In the genomic region with DNA sequence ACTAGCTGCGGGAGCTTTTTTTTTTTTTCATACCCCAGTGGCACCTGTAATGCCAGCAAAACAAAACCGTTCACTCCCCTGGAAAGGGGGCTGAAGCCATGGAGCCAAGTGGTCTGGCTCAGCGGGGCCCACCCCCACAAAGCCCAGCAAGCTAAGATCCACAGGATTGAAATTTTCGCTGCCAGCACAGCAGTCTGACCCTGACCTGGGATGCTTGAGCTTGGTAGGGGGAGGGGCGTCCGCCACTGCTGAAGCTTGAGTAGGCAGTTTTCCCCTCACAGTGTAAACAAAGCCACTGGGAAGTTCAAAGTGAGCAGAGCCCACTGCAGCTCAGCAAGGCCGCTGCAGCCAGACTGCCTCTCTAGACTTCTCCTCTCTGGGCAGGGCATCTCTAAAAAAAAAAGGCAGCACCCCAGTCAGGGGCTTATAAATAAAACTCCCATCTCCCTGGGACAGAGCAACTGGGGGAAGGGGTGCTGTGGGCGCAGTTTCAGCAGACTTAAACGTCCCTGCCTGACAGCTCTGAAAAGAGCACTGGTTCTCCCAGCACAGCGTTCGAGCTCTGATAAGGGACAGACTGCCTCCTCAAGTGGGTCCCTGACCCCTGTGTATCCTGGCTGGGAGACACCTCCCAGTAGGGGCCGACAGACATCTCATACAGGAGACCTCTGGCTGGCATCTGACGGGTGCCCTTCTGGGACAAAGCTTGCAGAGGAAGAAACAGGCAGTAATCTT, we compare ENCODE assay signal across 18 cellular contexts. TPM values are rescaled to one million over a fixed set of nuclear protein-coding genes. Genes with fewer than 3 reads are reported as not detected.
A peak's percentile ranks its signal among the peaks of the same experiment; 100 is the strongest.
DNase-seq lines count a peak whose midpoint lies in the region; ATAC-seq, FAIRE-seq and TF ChIP-seq lines count a peak whose summit lies in the region.
"Had no signal": no experiment of that assay in that cellular context is flagged by ENCODE, and none has a peak within 500 bp of the region (broad histone marks: within the 10 kb centered on the region; RNA-seq: fewer than 3 reads in every experiment).

No MANE protein-coding gene starts in this region.

- H3K9me3 ChIP-seq in IMR-90 (ENCODE audit: control insufficient read depth, insufficient read depth, low read length): no peaks in the 10 kb centered on the region
- H3K9me3 ChIP-seq in iPS-15b (ENCODE audit: control insufficient read depth, insufficient read depth, low read length): no peaks in the 10 kb centered on the region
- no peaks in the 10 kb centered on the region for H3K9me3 ChIP-seq in parathyroid adenoma (ENCODE audit: control insufficient read depth, low read length)
- H3K9me3 ChIP-seq in GM23248 (ENCODE audit: low read depth): no peaks in the 10 kb centered on the region
- H3K9me3 ChIP-seq: prostate gland had no signal

- no peak overlapping the region for H2AK9ac ChIP-seq in IMR-90 (replicated peaks; ENCODE audit: low read depth, low read length, poor library complexity)

- H3K4ac ChIP-seq in IMR-90 (ENCODE audit: low read depth, low read length): no peak overlapping the region

- CTCF ChIA-PET in IMR-90 (lab: Yijun Ruan, JAX): no interaction called here

- H3K4me1 ChIP-seq in IMR-90 (ENCODE audit: control insufficient read depth, insufficient read depth, low read length) (peaks cover 5% of the 10 kb centered on the region; the same call in 1 of the 2 replicates), iPS-15b (ENCODE audit: control insufficient read depth, insufficient read depth, low read length) (peaks cover 7% of the 10 kb centered on the region), parathyroid adenoma (peaks cover 6% of the 10 kb centered on the region), GM23248 (ENCODE audit: insufficient read depth) (no peaks in the 10 kb centered on the region)
- H3K4me1 ChIP-seq: prostate gland had no signal

- no peak overlapping the region for H3K14ac ChIP-seq in IMR-90 (replicated peaks; ENCODE audit: low read depth, low read length)

- no peaks in the 10 kb centered on the region for H4K20me1 ChIP-seq in IMR-90 (ENCODE audit: insufficient read depth, low read length)
- H4K20me1 ChIP-seq in GM23248 (ENCODE audit: insufficient read depth): no peaks in the 10 kb centered on the region

- no peak overlapping the region for H2BK15ac ChIP-seq in IMR-90 (ENCODE audit: low read depth, low read length)

- H3K79me1 ChIP-seq in IMR-90 (ENCODE audit: low read depth in 1 of 2, low read length in 2 of 2): no peaks in the 10 kb centered on the region

- DNase-seq in IMR-90 (peak; percentile 16), amniotic epithelial cell (ENCODE audit: low read depth) (peak; percentile 38), NCI-H1930 (lab: John Stamatoyannopoulos, UW) (no peak), GM23248 (no peak), urothelium cell line (ENCODE audit: low spot score) (no peak), H7 (no peak)
- DNase-seq: activated CD4-positive, alpha-beta memory T cell treated with anti-CD3 and anti-CD28 coated beads for 36 hours; activated T-cell treated with anti-CD3 and anti-CD28 coated beads, Interleukin-2, amount 50 U/mL, for 4 hours; AML-193; Calu3; effector memory CD8-positive, alpha-beta T cell; GDM1; NCI-H146; NCI-H526 treated with DMSO at 0.1 percent for 48 hours; stimulated activated CD4-positive, alpha-beta T cell treated with anti-CD3 and anti-CD28 coated beads, Interleukin-15, amount 100 ng/mL, for 24 hours had no signal

- no peak for FAIRE-seq in urothelium cell line (lab: Jason Lieb, UNC)

- no peak overlapping the region for H2BK120ac ChIP-seq in IMR-90 (ENCODE audit: low read depth, low read length)

- no peak overlapping the region; the same call in 1 of the 2 replicates for H4K5ac ChIP-seq in IMR-90 (ENCODE audit: low read depth, low read length)

- H3F3A ChIP-seq in GM23248 (ENCODE audit: insufficient read depth): no peaks in the 10 kb centered on the region

- H3K79me2 ChIP-seq in parathyroid adenoma (no peaks in the 10 kb centered on the region), GM23248 (ENCODE audit: insufficient read depth) (no peaks in the 10 kb centered on the region)

- no peak overlapping the region for H3K27ac ChIP-seq in IMR-90 (ENCODE audit: insufficient read depth, low read length)
- H3K27ac ChIP-seq in parathyroid adenoma: peak overlapping the region; percentile 29
- no peak overlapping the region for H3K27ac ChIP-seq in GM23248
- H3K27ac ChIP-seq: prostate gland had no signal

- no peak overlapping the region for H3K56ac ChIP-seq in IMR-90 (ENCODE audit: extremely low read depth, insufficient read depth, low read length)

- no peak overlapping the region for H3K18ac ChIP-seq in IMR-90 (ENCODE audit: low read depth, low read length)

- H2AK5ac ChIP-seq in IMR-90 (ENCODE audit: low read depth, low read length): no peak overlapping the region

- TF ChIP-seq CTCF in IMR-90 (conservative IDR thresholded peaks at IDR 0.05; ENCODE audit: low read depth, low read length): no peak
- no peak for TF ChIP-seq CTCF in parathyroid adenoma (IDR thresholded peaks at IDR 0.05)

- dilution Hi-C loops in IMR-90 (cut with HindIII; ENCODE audit: low sequenced_read_pairs, unreplicated experiment): no loop called here

- ATAC-seq in IMR-90 (ENCODE audit: low read depth): peak; percentile 72
- ATAC-seq: activated T-cell treated with anti-CD3 and anti-CD28 coated beads, Interleukin-2, amount 50 U/mL, for 4 hours; effector memory CD8-positive, alpha-beta T cell had no signal

- WGBS in IMR-90 (ENCODE audit: extremely low coverage in 2 of 2, insufficient read length in 1 of 2), 2 experiments: no CpG with 5 or more reads among the region's 13 CpGs
- WGBS in GM23248 (ENCODE audit: low coverage in 1 of 2, low lambda C conversion rate in 2 of 2, missing lambda C conversion rate in 2 of 2), 2 experiments: 74 to 78% methylated on average over 13 of the region's 13 CpGs

- intact Hi-C loops in IMR-90 (cut with micrococcal nuclease): no loop called here

- H3K27me3 ChIP-seq in IMR-90 (ENCODE audit: control insufficient read depth, insufficient read depth, low read length): no peaks in the 10 kb centered on the region
- no peaks in the 10 kb centered on the region for H3K27me3 ChIP-seq in iPS-15b (ENCODE audit: control insufficient read depth, insufficient read depth, low read length)
- H3K27me3 ChIP-seq in parathyroid adenoma (ENCODE audit: control insufficient read depth, insufficient read depth, low read length): no peaks in the 10 kb centered on the region
- H3K27me3 ChIP-seq in GM23248 (replicated peaks; ENCODE audit: insufficient read depth): no peaks in the 10 kb centered on the region
- H3K27me3 ChIP-seq in H7 (ENCODE audit: control insufficient read depth, insufficient read depth, low read length): no peaks in the 10 kb centered on the region

- H4K8ac ChIP-seq in IMR-90 (ENCODE audit: low read depth in 2 of 2, low read length in 2 of 2): no peak overlapping the region

- no peak for TF ChIP-seq RAD21 in IMR-90 (IDR thresholded peaks at IDR 0.05; ENCODE audit: low read length)

- no peak overlapping the region for H3K4me3 ChIP-seq in IMR-90 (ENCODE audit: insufficient read depth, low read depth, low read length)
- peak overlapping the region; percentile 22 for H3K4me3 ChIP-seq in iPS-15b (ENCODE audit: low read depth, low read length)
- H3K4me3 ChIP-seq in parathyroid adenoma (ENCODE audit: low read depth, low read length): no peak overlapping the region
- H3K4me3 ChIP-seq in GM23248: no peak overlapping the region
- H3K4me3 ChIP-seq in H7 (ENCODE audit: insufficient read depth, low read depth, low read length): no peak overlapping the region
- H3K4me3 ChIP-seq: prostate gland had no signal

- POLR2A ChIA-PET in IMR-90 (lab: Charles Lee; ENCODE audit: unreplicated experiment): no interaction called here

- no peak overlapping the region for H3K23ac ChIP-seq in IMR-90 (ENCODE audit: low read depth, low read length)

- H3K4me2 ChIP-seq in IMR-90 (ENCODE audit: low read depth, low read length) (peak overlapping the region; percentile 8; the same call in 1 of the 2 replicates), parathyroid adenoma (ENCODE audit: low read length) (peak overlapping the region; percentile 31), GM23248 (ENCODE audit: unreplicated experiment) (no peak overlapping the region)

- BruUV-seq in IMR-90 (replicated peaks; lab: Mats Ljungman, UMichigan): no TSS peak

- H2BK5ac ChIP-seq in IMR-90 (ENCODE audit: low read depth, low read length, poor library complexity, severe bottlenecking): no peak overlapping the region

- TF ChIP-seq POLR2A in IMR-90 (IDR thresholded peaks at IDR 0.05; ENCODE audit: low read depth, low read length): no peak

- H4K91ac ChIP-seq in IMR-90 (ENCODE audit: insufficient read depth, low read depth, low read length): no peak overlapping the region

- peaks cover 3% of the 10 kb centered on the region; the same call in 1 of the 2 replicates for H3K9me1 ChIP-seq in IMR-90 (ENCODE audit: insufficient read depth, low read length)

- in situ Hi-C loops in IMR-90 (cut with MboI; ENCODE audit: low sequenced_read_pairs) (no loop called here), GM23248 (cut with MboI) (no loop called here)

- no peaks in the 10 kb centered on the region for H3K9me2 ChIP-seq in GM23248 (ENCODE audit: insufficient read depth)

- H2AFZ ChIP-seq in IMR-90 (replicated peaks; ENCODE audit: low read length, poor library complexity) (no peak overlapping the region), parathyroid adenoma (peak overlapping the region; percentile 81), GM23248 (no peak overlapping the region)

- H3K9ac ChIP-seq in IMR-90 (ENCODE audit: low read depth, low read length) (no peak overlapping the region), iPS-15b (ENCODE audit: low read depth, low read length) (no peak overlapping the region), parathyroid adenoma (no peak overlapping the region), GM23248 (no peak overlapping the region)

- H3K36me3 ChIP-seq in IMR-90 (ENCODE audit: control insufficient read depth, insufficient read depth, low read length) (peaks cover 2% of the 10 kb centered on the region; the same call in 1 of the 2 replicates), iPS-15b (ENCODE audit: control insufficient read depth, insufficient read depth, low read length) (peaks cover 3% of the 10 kb centered on the region), parathyroid adenoma (ENCODE audit: control insufficient read depth, insufficient read depth, low read length) (no peaks in the 10 kb centered on the region), GM23248 (ENCODE audit: low read depth) (peaks cover 9% of the 10 kb centered on the region; the same call in 1 of the 2 replicates), H7 (replicated peaks; ENCODE audit: control insufficient read depth, insufficient read depth, low read length) (no peaks in the 10 kb centered on the region)
- H3K36me3 ChIP-seq: prostate gland had no signal

- no peak overlapping the region for H2BK20ac ChIP-seq in IMR-90 (ENCODE audit: low read depth, low read length)

RNA-seq across cellular contexts. Expression of gene ARMC10, which starts 31.6 kb away (rescaled TPM):
- total RNA-seq in IMR-90 (2012; rRNA removed): 21.0 and 32.5 TPM in 2 replicates
- 14.4 and 17.4 TPM in 2 replicates for polyA plus RNA-seq in IMR-90 (2012; rRNA removed)
- polyA plus RNA-seq in IMR-90 (2012; cell fraction: cytosol; rRNA removed): 5.3 and 6.5 TPM in 2 replicates
- 5.0 and 14.2 TPM in 2 replicates for polyA plus RNA-seq in IMR-90 (2012; cell fraction: nucleus; rRNA removed; ENCODE audit: low replicate concordance)
- total RNA-seq in GM23248 (2014; rRNA removed; shearing (Covaris generic)): 32.8 and 39.2 TPM in 2 replicates
- polyA plus RNA-seq in GM23248 (2016; fragmentation: Nextera tagmentation; extraction: Ambion mirVana): 35.5 and 41.9 TPM in 2 replicates
- total RNA-seq in H7 (2014; rRNA removed; shearing (Covaris generic)): 30.1 and 36.9 TPM in 2 replicates

RNA-seq across cellular contexts. Expression of gene FBXL13, which starts 31.9 kb away (rescaled TPM):
- total RNA-seq in IMR-90 (2012; rRNA removed): 0.36 and 0.83 TPM in 2 replicates
- 0.07 and 0.24 TPM in 2 replicates for polyA plus RNA-seq in IMR-90 (2012; rRNA removed)
- polyA plus RNA-seq in IMR-90 (2012; cell fraction: cytosol; rRNA removed): 0.03 and 0.05 TPM in 2 replicates
- 0.30 TPM in 1 of 2 replicates, not detected in the other for polyA plus RNA-seq in IMR-90 (2012; cell fraction: nucleus; rRNA removed; ENCODE audit: low replicate concordance)
- total RNA-seq in GM23248 (2014; rRNA removed; shearing (Covaris generic)): under 0.01 and 0.43 TPM in 2 replicates
- 0.24 and 0.37 TPM in 2 replicates for polyA plus RNA-seq in GM23248 (2016; fragmentation: Nextera tagmentation; extraction: Ambion mirVana)
- 0.97 and 1.3 TPM in 2 replicates for total RNA-seq in H7 (2014; rRNA removed; shearing (Covaris generic))

RNA-seq across cellular contexts. Expression of gene NAPEPLD, which starts 42.4 kb away (rescaled TPM):
- 3.4 and 3.6 TPM in 2 replicates for total RNA-seq in IMR-90 (2012; rRNA removed)
- polyA plus RNA-seq in IMR-90 (2012; rRNA removed): 1.4 and 2.2 TPM in 2 replicates
- polyA plus RNA-seq in IMR-90 (2012; cell fraction: cytosol; rRNA removed): 0.32 and 0.60 TPM in 2 replicates
- 0.73 and 3.7 TPM in 2 replicates for polyA plus RNA-seq in IMR-90 (2012; cell fraction: nucleus; rRNA removed; ENCODE audit: low replicate concordance)
- total RNA-seq in GM23248 (2014; rRNA removed; shearing (Covaris generic)): 4.4 and 21.1 TPM in 2 replicates
- 9.9 and 10.8 TPM in 2 replicates for polyA plus RNA-seq in GM23248 (2016; fragmentation: Nextera tagmentation; extraction: Ambion mirVana)
- total RNA-seq in H7 (2014; rRNA removed; shearing (Covaris generic)): 1.6 and 1.9 TPM in 2 replicates

Comparison
In these comparisons a context has a peak if more than half of its experiments do, and no peak if none do; other contexts are left out.
1. DNase-seq: peak in IMR-90 (single experiment) and amniotic epithelial cell (single experiment); none in NCI-H1930 (0 of 2), GM23248 (single experiment), urothelium cell line (single experiment) and H7 (single experiment).